ENCODE assay signal across 9 cellular contexts in genomic region chr13:37868691-37869505, GRCh38. TPM values are rescaled to one million over a fixed set of nuclear protein-coding genes. Genes with fewer than 3 reads are reported as not detected.
DNase-seq lines count a peak whose midpoint lies in the region; ATAC-seq, FAIRE-seq and TF ChIP-seq lines count a peak whose summit lies in the region.
"Had no signal": no experiment of that assay in that cellular context is flagged by ENCODE, and none has a peak within 500 bp of the region (broad histone marks: within the 10 kb centered on the region; RNA-seq: fewer than 3 reads in every experiment).

No MANE protein-coding gene starts in this region.

- H3K27ac ChIP-seq in SJSA1: 0 out of 2 replicates have a peak overlapping the region, but pooled peaks have one; percentile 23
- peak overlapping the region in 1 of 4 donors; percentile 28 for H3K27ac ChIP-seq in pancreas

- 6 to 7% methylated on average over 27 of the region's 27 CpGs for WGBS in pancreas, 2 donors

- CTCF ChIA-PET in BJ (lab: Yijun Ruan, JAX): interaction anchor here (0.6 to 2.3 kb wide), 11 partner anchors 9 to 480 kb away, joined by 3 to 24 read pairs (median 4); no protein-coding TSS in a partner anchor

- no peaks in the 10 kb centered on the region; the same call in 1 of the 2 replicates for H3K9me3 ChIP-seq in SJSA1 (replicated peaks)
- H3K9me3 ChIP-seq in pancreas: no peaks in the 10 kb centered on the region

- H3K27me3 ChIP-seq in BJ (ENCODE audit: control insufficient read depth, insufficient read depth, low read length): no peaks in the 10 kb centered on the region
- H3K27me3 ChIP-seq in SJSA1 (replicated peaks): no peaks in the 10 kb centered on the region; the same call in none of the 2 replicates
- peaks cover 0 to 6% (median 0%) of the 10 kb centered on the region in 4 donors for H3K27me3 ChIP-seq in pancreas

- intact Hi-C loops in Right ventricle myocardium superior (cut with DNase I): no loop called here
- intact Hi-C loops in pancreas (cut with DNase I): no loop called here

- DNase-seq in BJ (ENCODE audit: low read depth) (no peak), SJSA1 (ENCODE audit: low read depth in 1 of 2, low spot score in 2 of 2) (peak in 1 of 2 experiments; percentile 19), Right ventricle myocardium superior (no peak), pancreas (no peak), GM19238 (ENCODE audit: insufficient read length, low spot score) (no peak), DMS114 treated with DMSO at 0.1 percent for 48 hours (lab: John Stamatoyannopoulos, UW; ENCODE audit: unreplicated experiment) (no peak), urothelium cell line (ENCODE audit: low spot score) (no peak)

- peaks cover 21% of the 10 kb centered on the region for H3K4me1 ChIP-seq in SJSA1 (replicated peaks)
- H3K4me1 ChIP-seq in pancreas: no peaks in the 10 kb centered on the region

- POLR2A ChIA-PET in BJ (lab: Charles Lee): no interaction called here

- FAIRE-seq in pancreas (lab: Jason Lieb, UNC) (no peak), urothelium cell line (lab: Jason Lieb, UNC) (no peak)

- ATAC-seq in Right ventricle myocardium superior (ENCODE audit: poor library complexity) (peak; percentile 35), pancreas (peak; percentile 18 to 51 (median 34)), GM18517 (IDR thresholded peaks at IDR 0.05; ENCODE audit: unreplicated experiment) (no peak)
- ATAC-seq: activated CD4-positive, CD25-positive, alpha-beta regulatory T cell treated with anti-CD3 and anti-CD28 coated beads, Interleukin-2, amount 50 U/mL, for 24 hours had no signal

- H3K36me3 ChIP-seq in BJ (ENCODE audit: control insufficient read depth, insufficient read depth, low read length) (no peaks in the 10 kb centered on the region), SJSA1 (no peaks in the 10 kb centered on the region), pancreas (no peaks in the 10 kb centered on the region)

- TF ChIP-seq CTCF in BJ (IDR thresholded peaks at IDR 0.05; ENCODE audit: insufficient read depth, low read depth, low read length) (no peak), pancreas (IDR thresholded peaks at IDR 0.05) (no peak)

- peak overlapping the region; percentile 75 for H3K4me3 ChIP-seq in BJ (ENCODE audit: low read depth, low read length)
- H3K4me3 ChIP-seq in SJSA1: peak overlapping the region; percentile 51
- H3K4me3 ChIP-seq in pancreas: peak overlapping the region; percentile 15 to 50 (median 39)

RNA-seq across cellular contexts. Expression of gene TRPC4, which starts 0.7 kb away (rescaled TPM):
- polyA plus RNA-seq in BJ (2011; rRNA removed): 6.2 and 10.1 TPM in 2 replicates
- polyA minus RNA-seq in BJ (2011; rRNA and poly(A)+ RNA removed): 11.1 and 13.1 TPM in 2 replicates
- 0.61 and 0.63 TPM in 2 replicates for total RNA-seq in SJSA1 (2014; rRNA removed; shearing (Covaris generic))
- total RNA-seq in Right ventricle myocardium superior: 2.3 TPM
- 1 to 10 TPM in 2 of 6 donors, under 1 TPM in 4; 0.32 to 1.6 (median 0.62) TPM for total RNA-seq in pancreas
- polyA plus RNA-seq in pancreas: 1 to 10 TPM in 1 of 2 donors, under 1 TPM in 1; 0.38 to 1.7 TPM
